ENCODE assay signal across 19 cellular contexts in the genomic region with DNA sequence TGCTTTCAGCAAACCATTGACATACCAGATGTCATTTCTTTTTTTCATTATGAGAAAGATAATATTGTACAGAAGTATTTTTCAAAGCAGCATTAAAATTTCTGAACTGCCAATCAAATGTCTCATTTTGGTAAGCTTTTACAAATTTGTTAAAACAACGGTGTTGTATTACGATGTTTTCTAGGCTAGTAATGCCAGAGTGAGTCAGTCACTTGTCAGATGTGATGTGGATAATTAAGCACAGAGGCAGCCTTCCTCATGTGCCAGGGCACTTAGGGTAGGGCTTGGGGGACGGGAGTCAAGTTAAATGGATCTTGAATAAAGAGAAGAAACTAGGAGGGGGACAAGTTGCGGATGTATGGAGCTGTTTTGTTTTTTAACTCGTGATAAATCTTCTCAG. TPM values are rescaled to one million over a fixed set of nuclear protein-coding genes. Genes with fewer than 3 reads are reported as not detected.
DNase-seq lines count a peak whose midpoint lies in the region; ATAC-seq and TF ChIP-seq lines count a peak whose summit lies in the region.
"Had no signal": no experiment of that assay in that cellular context is flagged by ENCODE, and none has a peak within 500 bp of the region (broad histone marks: within the 10 kb centered on the region; RNA-seq: fewer than 3 reads in every experiment).

No MANE protein-coding gene starts in this region.

- peak; percentile 23 for DNase-seq in MCF 10A (ENCODE audit: unreplicated experiment)
- no peak for DNase-seq in mammary epithelial cell
- peak; percentile 38 for DNase-seq in MG63
- DNase-seq in effector memory CD8-positive, alpha-beta T cell, result no peak
- DNase-seq in stimulated activated effector memory CD8-positive, alpha-beta T cell treated with anti-CD3 and anti-CD28 coated beads, Interleukin-12 subunit alpha, Interleukin-12 subunit beta, amount 100 ng/mL, for 72 hours (ENCODE audit: low spot score in 2 of 2), result no peak
- DNase-seq in left lobe of liver (ENCODE audit: low spot score), result no peak
- no peak for DNase-seq in esophagus muscularis mucosa (ENCODE audit: extremely low spot score)
- no peak for DNase-seq in T-helper 2 cell treated with Interferon-gamma antibody and Interleukin-4, amounts not matched to agents 5 μg/mL and 100 μg/mL, for 36 hours (ENCODE audit: low spot score)
- DNase-seq: activated B cell treated with CpG ODN at 0.5 μM for 24 hours; activated T-cell treated with anti-CD3 and anti-CD28 coated beads, Interleukin-2, amount 50 U/mL, for 48 hours; dermis blood vessel endothelial cell; erythroblast; NCI-H1417 treated with DMSO at 0.1 percent for 48 hours; NCI-H774; occipital lobe; PC-9; right cardiac atrium; stimulated activated CD4-positive, alpha-beta T cell treated with anti-CD3 and anti-CD28 coated beads, Interleukin-15, amount 100 ng/mL, for 24 hours had no signal

- no peak for TF ChIP-seq EP300 in esophagus muscularis mucosa (IDR thresholded peaks at IDR 0.05)

- no peaks in the 10 kb centered on the region for H4K20me1 ChIP-seq in mammary epithelial cell (ENCODE audit: insufficient read depth, low read length)

- H3K27me3 ChIP-seq in mammary epithelial cell (ENCODE audit: insufficient read depth, low read length) (no peaks in the 10 kb centered on the region), MG63 (no peaks in the 10 kb centered on the region), esophagus muscularis mucosa (no peaks in the 10 kb centered on the region)
- H3K27me3 ChIP-seq: breast epithelium had no signal

- H2AFZ ChIP-seq in mammary epithelial cell (ENCODE audit: low read depth, low read length), result no peak overlapping the region
- H2AFZ ChIP-seq: PC-9 had no signal

- 78% methylated on average over 5 of the region's 5 CpGs for WGBS in mammary epithelial cell (ENCODE audit: low coverage, missing lambda C conversion rate)
- 76% methylated on average over 5 of the region's 5 CpGs for WGBS in esophagus muscularis mucosa

- no peak overlapping the region for H3K9ac ChIP-seq in mammary epithelial cell (ENCODE audit: insufficient read depth, low read length)

- H3K27ac Mint-ChIP-seq in MCF 10A (ENCODE audit: low read depth, unreplicated experiment), result peak overlapping the region; percentile 14
- H3K27ac Mint-ChIP-seq in effector memory CD8-positive, alpha-beta T cell, result peak overlapping the region; percentile 69 to 70
- peak overlapping the region; percentile 59 for H3K27ac Mint-ChIP-seq in stimulated activated effector memory CD8-positive, alpha-beta T cell treated with anti-CD3 and anti-CD28 coated beads, Interleukin-12 subunit alpha, Interleukin-12 subunit beta, amount 100 ng/mL, for 72 hours
- no peak overlapping the region for H3K27ac Mint-ChIP-seq in T-helper 2 cell treated with Interferon-gamma antibody and Interleukin-4, amounts not matched to agents 5 μg/mL and 100 μg/mL, for 36 hours
- H3K27ac Mint-ChIP-seq: activated B cell treated with CpG ODN at 0.5 μM for 24 hours had no signal

- ATAC-seq in effector memory CD8-positive, alpha-beta T cell (replicated peaks), result no peak
- ATAC-seq in stimulated activated effector memory CD8-positive, alpha-beta T cell treated with anti-CD3 and anti-CD28 coated beads, Interleukin-12 subunit alpha, Interleukin-12 subunit beta, amount 100 ng/mL, for 72 hours, result no peak
- no peak for ATAC-seq in left lobe of liver
- ATAC-seq: right cardiac atrium had no signal

- peaks cover 40% of the 10 kb centered on the region for H3K36me3 Mint-ChIP-seq in MCF 10A (ENCODE audit: insufficient read depth, unreplicated experiment)
- peaks cover 52% of the 10 kb centered on the region for H3K36me3 Mint-ChIP-seq in effector memory CD8-positive, alpha-beta T cell (ENCODE audit: insufficient read depth)
- peaks cover 61% of the 10 kb centered on the region for H3K36me3 Mint-ChIP-seq in stimulated activated effector memory CD8-positive, alpha-beta T cell treated with anti-CD3 and anti-CD28 coated beads, Interleukin-12 subunit alpha, Interleukin-12 subunit beta, amount 100 ng/mL, for 72 hours
- peaks cover 13% of the 10 kb centered on the region for H3K36me3 Mint-ChIP-seq in T-helper 2 cell treated with Interferon-gamma antibody and Interleukin-4, amounts not matched to agents 5 μg/mL and 100 μg/mL, for 36 hours (ENCODE audit: low read depth)

- H3K27me3 Mint-ChIP-seq in MCF 10A (ENCODE audit: insufficient read depth, unreplicated experiment), result no peaks in the 10 kb centered on the region
- no peaks in the 10 kb centered on the region for H3K27me3 Mint-ChIP-seq in effector memory CD8-positive, alpha-beta T cell
- H3K27me3 Mint-ChIP-seq in T-helper 2 cell treated with Interferon-gamma antibody and Interleukin-4, amounts not matched to agents 5 μg/mL and 100 μg/mL, for 36 hours (ENCODE audit: low read depth), result no peaks in the 10 kb centered on the region
- H3K27me3 Mint-ChIP-seq: activated B cell treated with CpG ODN at 0.5 μM for 24 hours had no signal

- H3K36me3 ChIP-seq in mammary epithelial cell (ENCODE audit: insufficient read depth, low read length) (peaks cover 20% of the 10 kb centered on the region), MG63 (peaks cover 26% of the 10 kb centered on the region), esophagus muscularis mucosa (peaks cover 11 to 44% (median 27%) of the 10 kb centered on the region in 4 donors)
- H3K36me3 ChIP-seq: breast epithelium had no signal

- H3K27ac ChIP-seq in mammary epithelial cell (ENCODE audit: insufficient read depth, low read depth, low read length) (no peak overlapping the region), esophagus muscularis mucosa (replicated peaks in 1 of 4) (no peak overlapping the region)
- H3K27ac ChIP-seq: breast epithelium, PC-9 had no signal

- no peaks in the 10 kb centered on the region for H3K4me1 Mint-ChIP-seq in MCF 10A (ENCODE audit: insufficient read depth, unreplicated experiment)
- peaks cover 0 to 2% of the 10 kb centered on the region in 2 donors for H3K4me1 Mint-ChIP-seq in effector memory CD8-positive, alpha-beta T cell (ENCODE audit: low read depth in 2 of 2)
- H3K4me1 Mint-ChIP-seq in stimulated activated effector memory CD8-positive, alpha-beta T cell treated with anti-CD3 and anti-CD28 coated beads, Interleukin-12 subunit alpha, Interleukin-12 subunit beta, amount 100 ng/mL, for 72 hours, result no peaks in the 10 kb centered on the region
- no peaks in the 10 kb centered on the region for H3K4me1 Mint-ChIP-seq in T-helper 2 cell treated with Interferon-gamma antibody and Interleukin-4, amounts not matched to agents 5 μg/mL and 100 μg/mL, for 36 hours (ENCODE audit: low read depth)
- H3K4me1 Mint-ChIP-seq: activated B cell treated with CpG ODN at 0.5 μM for 24 hours had no signal

- in situ Hi-C loops in mammary epithelial cell (cut with MboI; ENCODE audit: low sequenced_read_pairs in 2 of 2), result no loop called here

- H3K4me2 ChIP-seq in mammary epithelial cell (ENCODE audit: insufficient read depth, low read depth, low read length), result no peak overlapping the region
- H3K4me2 ChIP-seq: PC-9 had no signal

- CTCF ChIA-PET in MCF 10A (lab: Yijun Ruan, JAX), result interaction anchor here (1.9 kb wide), 1 partner anchor 10 kb away, joined by 9 read pairs; the partner anchor contains the start of gene PSTK
- CTCF ChIA-PET in mammary epithelial cell (lab: Charles Lee; ENCODE audit: low non-redundant PET), result no interaction called here

- dilution Hi-C loops in mammary epithelial cell (cut with HindIII; ENCODE audit: low sequenced_read_pairs), result no loop called here

- H3K4me3 ChIP-seq in mammary epithelial cell (replicated peaks in 1 of 3; ENCODE audit: insufficient read depth in 1 of 3, low read depth in 2 of 3, low read length in 3 of 3), result no peak overlapping the region
- no peak overlapping the region for H3K4me3 ChIP-seq in MG63
- no peak overlapping the region for H3K4me3 ChIP-seq in esophagus muscularis mucosa
- H3K4me3 ChIP-seq: breast epithelium, PC-9 had no signal

- TF ChIP-seq POLR2A in esophagus muscularis mucosa (IDR thresholded peaks at IDR 0.05; ENCODE audit: low read depth), result no peak

- TF ChIP-seq CTCF in MCF 10A (IDR thresholded peaks at IDR 0.05; ENCODE audit: unreplicated experiment), result no peak
- no peak for TF ChIP-seq CTCF in mammary epithelial cell (conservative IDR thresholded peaks at IDR 0.05 in 1 of 2, IDR thresholded peaks at IDR 0.05 in 1 of 2; ENCODE audit: extremely low read depth in 1 of 2, insufficient read depth in 1 of 2, low read depth in 1 of 2, low read length in 2 of 2)
- no peak for TF ChIP-seq CTCF in esophagus muscularis mucosa (IDR thresholded peaks at IDR 0.05)

- intact Hi-C loops in MCF 10A (cut with micrococcal nuclease) (no loop called here), mammary epithelial cell (cut with micrococcal nuclease) (no loop called here), esophagus muscularis mucosa (cut with DNase I) (no loop called here)

- POLR2A ChIA-PET in MCF 10A (lab: Yijun Ruan, JAX), result interaction anchor here (0.9 to 1.9 kb wide), 5 partner anchors 9 to 18 kb away, joined by 3 to 11 read pairs (median 3); partner anchors contain the start of genes IKZF5 and PSTK

- H3K4me1 ChIP-seq in mammary epithelial cell (ENCODE audit: insufficient read depth, low read length), result no peaks in the 10 kb centered on the region
- H3K4me1 ChIP-seq in esophagus muscularis mucosa, result no peaks in the 10 kb centered on the region
- H3K4me1 ChIP-seq: breast epithelium had no signal

- no peak overlapping the region for H3K4me3 Mint-ChIP-seq in MCF 10A (ENCODE audit: unreplicated experiment)
- H3K4me3 Mint-ChIP-seq in effector memory CD8-positive, alpha-beta T cell, result no peak overlapping the region
- H3K4me3 Mint-ChIP-seq in stimulated activated effector memory CD8-positive, alpha-beta T cell treated with anti-CD3 and anti-CD28 coated beads, Interleukin-12 subunit alpha, Interleukin-12 subunit beta, amount 100 ng/mL, for 72 hours, result no peak overlapping the region
- H3K4me3 Mint-ChIP-seq in T-helper 2 cell treated with Interferon-gamma antibody and Interleukin-4, amounts not matched to agents 5 μg/mL and 100 μg/mL, for 36 hours, result no peak overlapping the region
- H3K4me3 Mint-ChIP-seq: activated B cell treated with CpG ODN at 0.5 μM for 24 hours had no signal

- H3K79me2 ChIP-seq in mammary epithelial cell (ENCODE audit: insufficient read depth, low read length), result no peaks in the 10 kb centered on the region

- H3K9me3 ChIP-seq in mammary epithelial cell (replicated peaks; ENCODE audit: insufficient read depth, low read length) (no peaks in the 10 kb centered on the region), MG63 (no peaks in the 10 kb centered on the region), esophagus muscularis mucosa (no peaks in the 10 kb centered on the region)
- H3K9me3 ChIP-seq: breast epithelium had no signal

- no peaks in the 10 kb centered on the region for H3K9me3 Mint-ChIP-seq in MCF 10A (ENCODE audit: unreplicated experiment)
- H3K9me3 Mint-ChIP-seq in effector memory CD8-positive, alpha-beta T cell, result no peaks in the 10 kb centered on the region
- H3K9me3 Mint-ChIP-seq in stimulated activated effector memory CD8-positive, alpha-beta T cell treated with anti-CD3 and anti-CD28 coated beads, Interleukin-12 subunit alpha, Interleukin-12 subunit beta, amount 100 ng/mL, for 72 hours, result no peaks in the 10 kb centered on the region
- no peaks in the 10 kb centered on the region for H3K9me3 Mint-ChIP-seq in T-helper 2 cell treated with Interferon-gamma antibody and Interleukin-4, amounts not matched to agents 5 μg/mL and 100 μg/mL, for 36 hours
- H3K9me3 Mint-ChIP-seq: activated B cell treated with CpG ODN at 0.5 μM for 24 hours had no signal

- BruUV-seq in MCF 10A (replicated peaks; lab: Mats Ljungman, UMichigan) (no TSS peak), mammary epithelial cell (replicated peaks; lab: Mats Ljungman, UMichigan) (no TSS peak)

RNA-seq across cellular contexts. Expression of gene PSTK, which starts 10.1 kb away (rescaled TPM):
- total RNA-seq in MCF 10A (2022) (6.5 and 8.3 TPM in 2 replicates), mammary epithelial cell (1 to 10 TPM; 4.0 to 5.7 TPM), left lobe of liver (4.5 TPM), esophagus muscularis mucosa (1 to 10 TPM; 1.4 to 3.3 (median 2.7) TPM)
- polyA plus RNA-seq in mammary epithelial cell, result 4.0 TPM
- polyA minus RNA-seq in mammary epithelial cell, result not detected
- total RNA-seq in MG63 (2014; rRNA removed; shearing (Covaris generic); ENCODE audit: low replicate concordance), result 11.7 and 11.8 TPM in 2 replicates

RNA-seq across cellular contexts. Expression of gene IKZF5, which starts 18.3 kb away (rescaled TPM):
- total RNA-seq in MCF 10A (2022) (10.3 and 16.4 TPM in 2 replicates), mammary epithelial cell (1 to 10 TPM; 6.5 to 9.2 TPM), left lobe of liver (12.7 TPM), esophagus muscularis mucosa (10 to 100 TPM in 1 of 4 donors, 1 to 10 TPM in 3; 5.7 to 12.0 (median 7.2) TPM)
- polyA plus RNA-seq in mammary epithelial cell, result 5.5 TPM
- polyA minus RNA-seq in mammary epithelial cell, result 1.9 TPM
- 0.53 and 3.7 TPM in 2 replicates for total RNA-seq in MG63 (2014; rRNA removed; shearing (Covaris generic); ENCODE audit: low replicate concordance)

RNA-seq across cellular contexts. Expression of gene ACADSB, which starts 18.5 kb away (rescaled TPM):
- 11.9 and 15.7 TPM in 2 replicates for total RNA-seq in MCF 10A (2022)
- 10 to 100 TPM in 1 of 2 donors, 1 to 10 TPM in 1; 4.2 to 12.8 TPM for total RNA-seq in mammary epithelial cell
- 3.3 TPM for polyA plus RNA-seq in mammary epithelial cell
- polyA minus RNA-seq in mammary epithelial cell, result 0.47 TPM
- 3.0 and 5.7 TPM in 2 replicates for total RNA-seq in MG63 (2014; rRNA removed; shearing (Covaris generic); ENCODE audit: low replicate concordance)
- total RNA-seq in left lobe of liver, result 328 TPM
- 10 to 100 TPM; 12.9 to 19.1 (median 14.0) TPM for total RNA-seq in esophagus muscularis mucosa

RNA-seq across cellular contexts. Expression of gene C10orf88, which starts 36.3 kb away (rescaled TPM):
- 11.7 and 13.6 TPM in 2 replicates for total RNA-seq in MCF 10A (2022)
- 10 to 100 TPM in 1 of 2 donors, 1 to 10 TPM in 1; 9.5 to 12.3 TPM for total RNA-seq in mammary epithelial cell
- polyA plus RNA-seq in mammary epithelial cell, result 2.6 TPM
- polyA minus RNA-seq in mammary epithelial cell, result 5.2 TPM
- total RNA-seq in MG63 (2014; rRNA removed; shearing (Covaris generic); ENCODE audit: low replicate concordance), result 3.5 and 8.4 TPM in 2 replicates
- 1.9 TPM for total RNA-seq in left lobe of liver
- total RNA-seq in esophagus muscularis mucosa, result 1 to 10 TPM; 5.5 to 7.3 (median 5.9) TPM

Comparison
In these comparisons a context has a peak if more than half of its experiments do, and no peak if none do; other contexts are left out.
1. DNase-seq: peak in MCF 10A (single experiment) and MG63 (single experiment); none in mammary epithelial cell (single experiment), effector memory CD8-positive, alpha-beta T cell (0 of 3), stimulated activated effector memory CD8-positive, alpha-beta T cell treated with anti-CD3 and anti-CD28 coated beads, Interleukin-12 subunit alpha, Interleukin-12 subunit beta, amount 100 ng/mL, for 72 hours (0 of 2), left lobe of liver (single experiment), esophagus muscularis mucosa (single experiment) and T-helper 2 cell treated with Interferon-gamma antibody and Interleukin-4, amounts not matched to agents 5 μg/mL and 100 μg/mL, for 36 hours (single experiment).
2. RNA of gene ACADSB, which starts 18.5 kb away (total RNA-seq): 328 TPM in left lobe of liver (single experiment); 12.9 to 19.1 TPM in esophagus muscularis mucosa, 4.2 to 12.8 TPM in mammary epithelial cell, 11.9 to 15.7 TPM in MCF 10A and 3.0 to 5.7 TPM in MG63; every median in the first group is over 10 times any median in the second.